In the genomic region with DNA sequence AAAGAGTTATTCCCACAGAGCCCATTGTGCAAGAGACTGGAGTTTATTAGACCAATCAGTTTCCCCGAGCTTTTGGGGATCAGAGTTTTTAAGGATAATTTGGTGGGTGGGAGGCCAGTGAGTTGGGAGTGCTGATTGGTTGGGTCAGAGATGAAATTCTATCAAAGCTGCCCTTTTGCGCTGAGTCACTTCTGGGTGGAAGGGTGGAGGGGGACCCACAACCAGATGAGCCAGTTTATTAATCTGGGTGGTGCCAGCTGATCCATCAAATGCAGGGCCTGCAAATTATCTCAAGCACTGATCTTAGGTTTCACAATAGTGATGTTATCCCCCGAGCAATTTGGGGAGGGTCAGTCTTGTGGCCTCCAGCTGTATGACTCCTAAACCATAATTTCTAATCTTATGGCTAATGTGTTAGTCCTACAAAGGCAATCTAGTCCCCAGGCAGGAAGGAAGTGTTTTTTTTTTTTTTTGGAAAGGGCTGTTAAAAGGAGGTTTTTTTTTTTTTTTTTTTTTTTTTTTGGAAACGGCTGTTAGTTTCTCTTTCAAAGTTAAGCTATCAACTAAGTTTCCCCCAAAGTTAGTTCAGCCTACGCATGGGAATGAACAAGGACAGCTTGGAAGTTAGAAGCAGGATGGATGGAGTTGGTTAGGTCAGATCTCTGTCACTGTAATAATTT, we compare ENCODE assay signal across 1 cellular context.
TF ChIP-seq lines count a peak whose summit lies in the region.

No MANE protein-coding gene starts in this region.

TF ChIP-seq in SK-N-SH, 30 proteins besides CTCF, POLR2A, EP300 and RAD21:
- TF ChIP-seq, protein P1, sequence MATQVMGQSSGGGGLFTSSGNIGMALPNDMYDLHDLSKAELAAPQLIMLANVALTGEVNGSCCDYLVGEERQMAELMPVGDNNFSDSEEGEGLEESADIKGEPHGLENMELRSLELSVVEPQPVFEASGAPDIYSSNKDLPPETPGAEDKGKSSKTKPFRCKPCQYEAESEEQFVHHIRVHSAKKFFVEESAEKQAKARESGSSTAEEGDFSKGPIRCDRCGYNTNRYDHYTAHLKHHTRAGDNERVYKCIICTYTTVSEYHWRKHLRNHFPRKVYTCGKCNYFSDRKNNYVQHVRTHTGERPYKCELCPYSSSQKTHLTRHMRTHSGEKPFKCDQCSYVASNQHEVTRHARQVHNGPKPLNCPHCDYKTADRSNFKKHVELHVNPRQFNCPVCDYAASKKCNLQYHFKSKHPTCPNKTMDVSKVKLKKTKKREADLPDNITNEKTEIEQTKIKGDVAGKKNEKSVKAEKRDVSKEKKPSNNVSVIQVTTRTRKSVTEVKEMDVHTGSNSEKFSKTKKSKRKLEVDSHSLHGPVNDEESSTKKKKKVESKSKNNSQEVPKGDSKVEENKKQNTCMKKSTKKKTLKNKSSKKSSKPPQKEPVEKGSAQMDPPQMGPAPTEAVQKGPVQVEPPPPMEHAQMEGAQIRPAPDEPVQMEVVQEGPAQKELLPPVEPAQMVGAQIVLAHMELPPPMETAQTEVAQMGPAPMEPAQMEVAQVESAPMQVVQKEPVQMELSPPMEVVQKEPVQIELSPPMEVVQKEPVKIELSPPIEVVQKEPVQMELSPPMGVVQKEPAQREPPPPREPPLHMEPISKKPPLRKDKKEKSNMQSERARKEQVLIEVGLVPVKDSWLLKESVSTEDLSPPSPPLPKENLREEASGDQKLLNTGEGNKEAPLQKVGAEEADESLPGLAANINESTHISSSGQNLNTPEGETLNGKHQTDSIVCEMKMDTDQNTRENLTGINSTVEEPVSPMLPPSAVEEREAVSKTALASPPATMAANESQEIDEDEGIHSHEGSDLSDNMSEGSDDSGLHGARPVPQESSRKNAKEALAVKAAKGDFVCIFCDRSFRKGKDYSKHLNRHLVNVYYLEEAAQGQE (IDR thresholded peaks at IDR 0.05; ENCODE audit: low read depth, low read length): no peak
- TF ChIP-seq, protein P2, sequence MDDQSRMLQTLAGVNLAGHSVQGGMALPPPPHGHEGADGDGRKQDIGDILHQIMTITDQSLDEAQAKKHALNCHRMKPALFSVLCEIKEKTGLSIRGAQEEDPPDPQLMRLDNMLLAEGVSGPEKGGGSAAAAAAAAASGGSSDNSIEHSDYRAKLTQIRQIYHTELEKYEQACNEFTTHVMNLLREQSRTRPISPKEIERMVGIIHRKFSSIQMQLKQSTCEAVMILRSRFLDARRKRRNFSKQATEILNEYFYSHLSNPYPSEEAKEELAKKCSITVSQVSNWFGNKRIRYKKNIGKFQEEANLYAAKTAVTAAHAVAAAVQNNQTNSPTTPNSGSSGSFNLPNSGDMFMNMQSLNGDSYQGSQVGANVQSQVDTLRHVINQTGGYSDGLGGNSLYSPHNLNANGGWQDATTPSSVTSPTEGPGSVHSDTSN (IDR thresholded peaks at IDR 0.05): no peak
- TF ChIP-seq CHD2 (IDR thresholded peaks at IDR 0.05; ENCODE audit: low read length, partially characterized antibody): no peak
- no peak for TF ChIP-seq RXRA (IDR thresholded peaks at IDR 0.05; ENCODE audit: borderline replicate concordance, low read depth)
- TF ChIP-seq FOXJ3 (CRISPR knock-in tag; IDR thresholded peaks at IDR 0.05): no peak
- TF ChIP-seq RCOR1 (IDR thresholded peaks at IDR 0.05; ENCODE audit: low read length): no peak
